Comparison of ENCODE assay signal across 15 cellular contexts in the genomic region with DNA sequence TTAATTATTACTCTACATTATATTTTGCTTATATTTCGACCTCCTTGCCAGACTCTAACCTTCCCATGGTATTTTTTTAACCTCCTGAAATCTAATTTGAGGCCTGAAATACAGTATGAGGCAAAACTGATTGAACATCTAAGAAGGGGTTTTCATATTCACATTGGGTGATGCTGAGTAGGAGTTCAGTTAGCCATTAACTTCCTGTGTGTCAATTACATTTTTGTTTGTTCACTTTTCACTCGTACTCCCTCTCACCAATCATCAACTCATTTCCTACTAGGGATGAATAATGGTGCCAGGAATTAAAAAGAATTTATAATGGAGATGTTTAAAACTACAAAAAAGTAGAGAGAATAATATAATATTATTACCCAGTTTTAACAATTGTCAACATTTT. TPM values are rescaled to one million over a fixed set of nuclear protein-coding genes. Genes with fewer than 3 reads are reported as not detected.
DNase-seq lines count a peak whose midpoint lies in the region; ATAC-seq lines count a peak whose summit lies in the region.
"Had no signal": no experiment of that assay in that cellular context is flagged by ENCODE, and none has a peak within 500 bp of the region (broad histone marks: within the 10 kb centered on the region; RNA-seq: fewer than 3 reads in every experiment).

No MANE protein-coding gene starts in this region.

- peak; percentile 41 for ATAC-seq in GM18511 (IDR thresholded peaks at IDR 0.05; ENCODE audit: unreplicated experiment)
- ATAC-seq in GM19395 (IDR thresholded peaks at IDR 0.05; ENCODE audit: unreplicated experiment), result peak; percentile 46
- peak; percentile 43 for ATAC-seq in HG03571 (IDR thresholded peaks at IDR 0.05; ENCODE audit: unreplicated experiment)

- DNase-seq in renal cortical epithelial cell (ENCODE audit: low read depth) (peak; percentile 52), NCI-H1436 treated with DMSO at 0.1 percent for 48 hours (lab: John Stamatoyannopoulos, UW) (no peak), HuH-7.5 (ENCODE audit: low spot score) (no peak)
- no peak for DNase-seq in stimulated activated CD4-positive, alpha-beta T cell treated with anti-CD3 and anti-CD28 coated beads, Interleukin-1b, Interleukin-23, amount 100 ng/mL, for 48 hours
- DNase-seq: CD4-positive, alpha-beta memory T cell; DMS153; GF-D8; HCEC 1CT; HFFc6 had no signal

RNA-seq across cellular contexts. Expression of a gene that starts 27.6 kb away (rescaled TPM):
- not detected in 2 replicates for total RNA-seq in renal cortical epithelial cell
- total RNA-seq: B cell; CD4-positive, alpha-beta memory T cell; H4; HFFc6; HT1080 had no signal
